In genomic region chr17:70767102-70767701, GRCh38 we compare ENCODE assay signal across 8 cellular contexts.
A peak's percentile ranks its signal among the peaks of the same experiment; 100 is the strongest.
DNase-seq lines count a peak whose midpoint lies in the region; ATAC-seq and TF ChIP-seq lines count a peak whose summit lies in the region.

No MANE protein-coding gene starts in this region.

- H3K9me1 ChIP-seq in IMR-90 (ENCODE audit: insufficient read depth, low read length), result no peaks in the 10 kb centered on the region

- H3K4me1 ChIP-seq in Caco-2, result no peaks in the 10 kb centered on the region
- no peaks in the 10 kb centered on the region for H3K4me1 ChIP-seq in IMR-90 (ENCODE audit: control insufficient read depth, insufficient read depth, low read length)
- H3K4me1 ChIP-seq in thoracic aorta (ENCODE audit: control insufficient read depth in 1 of 2, low read depth in 2 of 2), result no peaks in the 10 kb centered on the region

- no peak overlapping the region for H3K23ac ChIP-seq in IMR-90 (ENCODE audit: low read depth, low read length)

- WGBS in IMR-90 (ENCODE audit: extremely low coverage in 2 of 2, insufficient read length in 1 of 2), 2 experiments, result no CpG with 5 or more reads among the region's 2 CpGs

- no peak overlapping the region for H3K4me2 ChIP-seq in IMR-90 (ENCODE audit: low read depth, low read length)

- H2BK120ac ChIP-seq in IMR-90 (ENCODE audit: low read depth, low read length), result no peak overlapping the region

- H3K36me3 ChIP-seq in Caco-2 (ENCODE audit: control insufficient read depth, insufficient read depth, low read length) (no peaks in the 10 kb centered on the region), IMR-90 (ENCODE audit: control insufficient read depth, insufficient read depth, low read length) (no peaks in the 10 kb centered on the region), thoracic aorta (no peaks in the 10 kb centered on the region)

- H3K27ac Mint-ChIP-seq in Caco-2 (ENCODE audit: unreplicated experiment) (no peak overlapping the region), glutamatergic neuron (ENCODE audit: unreplicated experiment) (no peak overlapping the region)
- H3K27ac Mint-ChIP-seq in T-helper 2 cell treated with Interferon-gamma antibody and Interleukin-4, amounts not matched to agents 5 μg/mL and 100 μg/mL, for 36 hours, result no peak overlapping the region

- H3K4me1 Mint-ChIP-seq in Caco-2 (ENCODE audit: low read depth, unreplicated experiment) (no peaks in the 10 kb centered on the region), glutamatergic neuron (ENCODE audit: low read depth, unreplicated experiment) (peaks cover 7% of the 10 kb centered on the region)
- no peaks in the 10 kb centered on the region for H3K4me1 Mint-ChIP-seq in T-helper 2 cell treated with Interferon-gamma antibody and Interleukin-4, amounts not matched to agents 5 μg/mL and 100 μg/mL, for 36 hours (ENCODE audit: low read depth)

- no peak overlapping the region for H2BK20ac ChIP-seq in IMR-90 (ENCODE audit: low read depth, low read length)

- DNase-seq in Caco-2 (peak in 1 of 2 experiments; percentile 42), IMR-90 (peak; percentile 59), SK-N-DZ (ENCODE audit: low spot score) (peak; percentile 38), glutamatergic neuron (no peak), thoracic aorta (ENCODE audit: low spot score) (no peak)
- DNase-seq in T-helper 2 cell treated with Interferon-gamma antibody and Interleukin-4, amounts not matched to agents 5 μg/mL and 100 μg/mL, for 36 hours (ENCODE audit: low spot score), result no peak
- DNase-seq in activated CD8-positive, alpha-beta memory T cell treated with anti-CD3 and anti-CD28 coated beads for 24 hours, result no peak

- intact Hi-C loops in Caco-2 (cut with micrococcal nuclease; ENCODE audit: unreplicated experiment), result loop anchor here (1.0 kb wide), 1 partner anchor 317 kb away; no protein-coding TSS in a partner anchor
- intact Hi-C loops in IMR-90 (cut with micrococcal nuclease), result loop anchor here (1.0 to 2.0 kb wide), 6 partner anchors 318 to 1773 kb away; no protein-coding TSS in a partner anchor

- CTCF ChIA-PET in Caco-2 (lab: Charles Lee), result interaction anchor here (0.6 to 1.3 kb wide), 3 partner anchors 16 to 1790 kb away, joined by 3 to 4 read pairs (median 3); no protein-coding TSS in a partner anchor
- CTCF ChIA-PET in IMR-90 (lab: Yijun Ruan, JAX), result interaction anchor here (0.6 to 2.4 kb wide), 32 partner anchors 9 to 1877 kb away, joined by 3 to 15 read pairs (median 4); no protein-coding TSS in a partner anchor

- H3K9me3 ChIP-seq in Caco-2 (no peaks in the 10 kb centered on the region), IMR-90 (ENCODE audit: control insufficient read depth, insufficient read depth, low read length) (no peaks in the 10 kb centered on the region), thoracic aorta (no peaks in the 10 kb centered on the region)

- in situ Hi-C loops in IMR-90 (cut with MboI; ENCODE audit: low sequenced_read_pairs), result loop anchor here (10.0 kb wide), 2 partner anchors 1348 to 1778 kb away; no protein-coding TSS in a partner anchor

- H4K5ac ChIP-seq in IMR-90 (ENCODE audit: low read depth, low read length), result no peak overlapping the region

- no peak overlapping the region for H4K8ac ChIP-seq in IMR-90 (ENCODE audit: low read depth in 2 of 2, low read length in 2 of 2)

- no peak overlapping the region for H3K56ac ChIP-seq in IMR-90 (ENCODE audit: extremely low read depth, insufficient read depth, low read length)

- POLR2A ChIA-PET in Caco-2 (lab: Charles Lee) (no interaction called here), IMR-90 (lab: Charles Lee; ENCODE audit: unreplicated experiment) (interaction anchor here (0.6 kb wide), 1 partner anchor 720 kb away, joined by 3 read pairs; no protein-coding TSS in a partner anchor)

- H3K4me3 Mint-ChIP-seq in Caco-2 (ENCODE audit: unreplicated experiment) (no peak overlapping the region), glutamatergic neuron (ENCODE audit: unreplicated experiment) (no peak overlapping the region)
- no peak overlapping the region for H3K4me3 Mint-ChIP-seq in T-helper 2 cell treated with Interferon-gamma antibody and Interleukin-4, amounts not matched to agents 5 μg/mL and 100 μg/mL, for 36 hours

- H3K27me3 ChIP-seq in Caco-2 (replicated peaks; ENCODE audit: control insufficient read depth, insufficient read depth, low read length) (no peaks in the 10 kb centered on the region), IMR-90 (ENCODE audit: control insufficient read depth, insufficient read depth, low read length) (no peaks in the 10 kb centered on the region), thoracic aorta (replicated peaks; ENCODE audit: insufficient read depth) (no peaks in the 10 kb centered on the region)

- H3K9me3 Mint-ChIP-seq in Caco-2 (ENCODE audit: unreplicated experiment), result no peaks in the 10 kb centered on the region
- H3K9me3 Mint-ChIP-seq in glutamatergic neuron (ENCODE audit: unreplicated experiment), result no peaks in the 10 kb centered on the region
- no peaks in the 10 kb centered on the region for H3K9me3 Mint-ChIP-seq in T-helper 2 cell treated with Interferon-gamma antibody and Interleukin-4, amounts not matched to agents 5 μg/mL and 100 μg/mL, for 36 hours

- H3K18ac ChIP-seq in IMR-90 (ENCODE audit: low read depth, low read length), result no peak overlapping the region

- BruUV-seq in Caco-2 (replicated peaks; lab: Mats Ljungman, UMichigan), result no TSS peak
- no TSS peak for BruUV-seq in IMR-90 (replicated peaks; lab: Mats Ljungman, UMichigan)

- no peak overlapping the region for H2BK5ac ChIP-seq in IMR-90 (ENCODE audit: low read depth, low read length, poor library complexity, severe bottlenecking)

- dilution Hi-C loops in IMR-90 (cut with HindIII; ENCODE audit: low sequenced_read_pairs, unreplicated experiment), result no loop called here

- no peak overlapping the region for H2AK5ac ChIP-seq in IMR-90 (ENCODE audit: low read depth, low read length)

- no peaks in the 10 kb centered on the region for H3K36me3 Mint-ChIP-seq in Caco-2 (ENCODE audit: insufficient read depth, unreplicated experiment)
- no peaks in the 10 kb centered on the region for H3K36me3 Mint-ChIP-seq in glutamatergic neuron (ENCODE audit: unreplicated experiment)
- no peaks in the 10 kb centered on the region for H3K36me3 Mint-ChIP-seq in T-helper 2 cell treated with Interferon-gamma antibody and Interleukin-4, amounts not matched to agents 5 μg/mL and 100 μg/mL, for 36 hours (ENCODE audit: low read depth)

- no peak for TF ChIP-seq POLR2A in IMR-90 (IDR thresholded peaks at IDR 0.05; ENCODE audit: low read depth, low read length)

- H2BK15ac ChIP-seq in IMR-90 (ENCODE audit: low read depth, low read length), result no peak overlapping the region

- no peak overlapping the region for H4K91ac ChIP-seq in IMR-90 (ENCODE audit: insufficient read depth, low read depth, low read length)

- no peaks in the 10 kb centered on the region for H4K20me1 ChIP-seq in IMR-90 (ENCODE audit: insufficient read depth, low read length)

- peak; percentile 51; the same call in 1 of the 2 replicates for ATAC-seq in IMR-90 (ENCODE audit: low read depth)
- ATAC-seq in thoracic aorta (ENCODE audit: insufficient number of reproducible peaks, low FRiP score, low read depth), result no peak
- ATAC-seq in HG02798 (IDR thresholded peaks at IDR 0.05; ENCODE audit: poor library complexity, unreplicated experiment), result no peak

- no peak overlapping the region for H3K4ac ChIP-seq in IMR-90 (ENCODE audit: low read depth, low read length)

- H3K79me1 ChIP-seq in IMR-90 (ENCODE audit: low read depth in 1 of 2, low read length in 2 of 2), result no peaks in the 10 kb centered on the region

- peak; percentile 86 for TF ChIP-seq RAD21 in IMR-90 (IDR thresholded peaks at IDR 0.05; ENCODE audit: low read length)

- H2AK9ac ChIP-seq in IMR-90 (replicated peaks; ENCODE audit: low read depth, low read length, poor library complexity), result no peak overlapping the region

- H3K14ac ChIP-seq in IMR-90 (replicated peaks; ENCODE audit: low read depth, low read length), result no peak overlapping the region

- TF ChIP-seq CTCF in Caco-2 (IDR thresholded peaks at IDR 0.05; ENCODE audit: insufficient read depth in 1 of 2, low read depth in 1 of 2, low read length in 1 of 2, severe bottlenecking in 1 of 2, unreplicated experiment in 1 of 2), result peak; percentile 74 to 78
- TF ChIP-seq CTCF in IMR-90 (conservative IDR thresholded peaks at IDR 0.05; ENCODE audit: low read depth, low read length), result peak; percentile 78
- TF ChIP-seq CTCF in glutamatergic neuron (IDR thresholded peaks at IDR 0.05; ENCODE audit: partially characterized antibody, unreplicated experiment), result peak; percentile 93
- peak; percentile 42 for TF ChIP-seq CTCF in thoracic aorta (IDR thresholded peaks at IDR 0.05)

- H3K27me3 Mint-ChIP-seq in Caco-2 (ENCODE audit: insufficient read depth, unreplicated experiment) (peaks cover 3% of the 10 kb centered on the region), glutamatergic neuron (ENCODE audit: unreplicated experiment) (no peaks in the 10 kb centered on the region)
- H3K27me3 Mint-ChIP-seq in T-helper 2 cell treated with Interferon-gamma antibody and Interleukin-4, amounts not matched to agents 5 μg/mL and 100 μg/mL, for 36 hours (ENCODE audit: low read depth), result no peaks in the 10 kb centered on the region

- H3K4me3 ChIP-seq in Caco-2 (ENCODE audit: low read depth, low read length) (no peak overlapping the region), IMR-90 (ENCODE audit: insufficient read depth, low read depth, low read length) (no peak overlapping the region), thoracic aorta (no peak overlapping the region)

- H3K27ac ChIP-seq in IMR-90 (ENCODE audit: insufficient read depth, low read length), result no peak overlapping the region
- no peak overlapping the region for H3K27ac ChIP-seq in thoracic aorta

- H2AFZ ChIP-seq in IMR-90 (replicated peaks; ENCODE audit: low read length, poor library complexity), result no peak overlapping the region

- no peak overlapping the region for H3K9ac ChIP-seq in IMR-90 (ENCODE audit: low read depth, low read length)

TF ChIP-seq in IMR-90, 13 proteins besides CTCF, POLR2A, EP300 and RAD21:
- TF ChIP-seq BHLHE40 (IDR thresholded peaks at IDR 0.05; ENCODE audit: low read depth, low read length) (no peak), SMC3 (IDR thresholded peaks at IDR 0.05; ENCODE audit: low read depth, low read length) (peak; percentile 80)

Comparison
In these comparisons a context has a peak if more than half of its experiments do, and no peak if none do; other contexts are left out.
1. DNase-seq: peak in IMR-90 (single experiment) and SK-N-DZ (single experiment); none in glutamatergic neuron (single experiment), thoracic aorta (single experiment), T-helper 2 cell treated with Interferon-gamma antibody and Interleukin-4, amounts not matched to agents 5 μg/mL and 100 μg/mL, for 36 hours (single experiment) and activated CD8-positive, alpha-beta memory T cell treated with anti-CD3 and anti-CD28 coated beads for 24 hours (single experiment).
2. CTCF ChIP-seq: peak in every context shown above with its lines; median percentile 93 in glutamatergic neuron; 78 in IMR-90; 76 in Caco-2; 42 in thoracic aorta.